ENCODE assay signal across 8 cellular contexts in genomic region chr3:120348981-120349818, GRCh38. TPM values are rescaled to one million over a fixed set of nuclear protein-coding genes. Genes with fewer than 3 reads are reported as not detected.
A peak's percentile ranks its signal among the peaks of the same experiment; 100 is the strongest.
DNase-seq lines count a peak whose midpoint lies in the region; ATAC-seq, FAIRE-seq and TF ChIP-seq lines count a peak whose summit lies in the region.

TSS of gene LRRC58 (minus strand) at chr3:120349354. CDS start at chr3:120349243, 111 bp downstream.

- FAIRE-seq in GM12892 (lab: Jason Lieb, UNC) = peak; percentile 99

- peak within 1 kb of the TSS; percentile 93 for H3K27ac Mint-ChIP-seq in activated naive CD8-positive, alpha-beta T cell treated with anti-CD3 and anti-CD28 coated beads, Interleukin-2, amount 50 U/mL, for 24 hours
- peak within 1 kb of the TSS; percentile 93 for H3K27ac Mint-ChIP-seq in type B pancreatic cell

- peak; percentile 57 for TF ChIP-seq CTCF in type B pancreatic cell (conservative IDR thresholded peaks at IDR 0.05)

- intact Hi-C loops in cardiac septum (cut with DNase I) (loop anchor here (2.0 to 5.0 kb wide), 4 partner anchors 68 to 257 kb away; partner anchors contain the start of gene GSK3B), posterior cingulate gyrus (cut with DNase I) (loop anchor here (5.0 to 10.0 kb wide), 3 partner anchors 104 to 257 kb away; partner anchors contain the start of gene GSK3B)

- peak within 1 kb of the TSS; percentile 93 for H3K4me3 Mint-ChIP-seq in activated naive CD8-positive, alpha-beta T cell treated with anti-CD3 and anti-CD28 coated beads, Interleukin-2, amount 50 U/mL, for 24 hours
- peak within 1 kb of the TSS; percentile 96 for H3K4me3 Mint-ChIP-seq in type B pancreatic cell

- H3K4me1 Mint-ChIP-seq in activated naive CD8-positive, alpha-beta T cell treated with anti-CD3 and anti-CD28 coated beads, Interleukin-2, amount 50 U/mL, for 24 hours = peaks cover 49% of the 10 kb centered on the region
- H3K4me1 Mint-ChIP-seq in type B pancreatic cell (ENCODE audit: unreplicated experiment) = peaks cover 36% of the 10 kb centered on the region

- no peaks in the 10 kb centered on the region for H3K9me3 Mint-ChIP-seq in activated naive CD8-positive, alpha-beta T cell treated with anti-CD3 and anti-CD28 coated beads, Interleukin-2, amount 50 U/mL, for 24 hours
- H3K9me3 Mint-ChIP-seq in type B pancreatic cell = no peaks in the 10 kb centered on the region

- ATAC-seq in HG02840 (IDR thresholded peaks at IDR 0.05; ENCODE audit: low FRiP score, unreplicated experiment) = peak; percentile 85
- ATAC-seq in activated naive CD8-positive, alpha-beta T cell treated with anti-CD3 and anti-CD28 coated beads, Interleukin-2, amount 50 U/mL, for 24 hours = peak; percentile 90

- TF ChIP-seq POLR2A in GM12892 (IDR thresholded peaks at IDR 0.05; ENCODE audit: low read depth, low read length) = peak; percentile 89

- peaks cover 33% of the 10 kb centered on the region for H3K36me3 Mint-ChIP-seq in activated naive CD8-positive, alpha-beta T cell treated with anti-CD3 and anti-CD28 coated beads, Interleukin-2, amount 50 U/mL, for 24 hours (ENCODE audit: low read depth)
- H3K36me3 Mint-ChIP-seq in type B pancreatic cell = peaks cover 14% of the 10 kb centered on the region

- DNase-seq in GM12892 (ENCODE audit: insufficient read length) (peak; percentile 66), NCI-H1417 treated with DMSO at 0.1 percent for 48 hours (lab: John Stamatoyannopoulos, UW) (peak; percentile 70), SW480 (ENCODE audit: low spot score) (peak; percentile 89), cardiac septum (ENCODE audit: low spot score) (peak; percentile 93), posterior cingulate gyrus (peak; percentile 72 to 98 (median 84)), type B pancreatic cell (ENCODE audit: extremely low spot score, unreplicated experiment) (peak; percentile 89)
- DNase-seq in activated naive CD8-positive, alpha-beta T cell treated with anti-CD3 and anti-CD28 coated beads, Interleukin-2, amount 50 U/mL, for 24 hours = peak; percentile 87

- H3K27me3 Mint-ChIP-seq in activated naive CD8-positive, alpha-beta T cell treated with anti-CD3 and anti-CD28 coated beads, Interleukin-2, amount 50 U/mL, for 24 hours = no peaks in the 10 kb centered on the region
- peaks cover 12% of the 10 kb centered on the region for H3K27me3 Mint-ChIP-seq in type B pancreatic cell

RNA-seq across cellular contexts. Expression of gene LRRC58, which starts in this region (rescaled TPM):
- 15.8 TPM for polyA plus RNA-seq in GM12892 (2012; ENCODE audit: missing spikeins)
- 8.1 TPM for total RNA-seq in cardiac septum
- total RNA-seq in type B pancreatic cell (ENCODE audit: low replicate concordance) = 14.5 and 19.9 TPM in 2 replicates

Comparison
In these comparisons a context has a peak if more than half of its experiments do, and no peak if none do; other contexts are left out.
1. Peak in every context shown above with its lines: DNase-seq and ATAC-seq.